8 cellular contexts compared by ENCODE assay signal in genomic region chr9:72473474-72474241, GRCh38. TPM values are rescaled to one million over a fixed set of nuclear protein-coding genes. Genes with fewer than 3 reads are reported as not detected.
DNase-seq lines count a peak whose midpoint lies in the region; ATAC-seq lines count a peak whose summit lies in the region.

No MANE protein-coding gene starts in this region.

- ATAC-seq in HG02884 (IDR thresholded peaks at IDR 0.05; ENCODE audit: unreplicated experiment) = peak; percentile 91
- peak; percentile 96 to 99 for ATAC-seq in stimulated activated naive B cell treated with anti-CD40 and anti-IgM and Interleukin-4, amounts not matched to agents 10 μg/mL and 1 μg/mL and 100 μg/mL, for 72 hours (replicated peaks)

- DNase-seq in activated CD4-positive, alpha-beta T cell treated with anti-CD3 and anti-CD28 coated beads, Interleukin-2, amount 10 ng/mL, durations not matched to agents 7 days and 5 days = no peak
- no peak for DNase-seq in activated CD4-positive, alpha-beta T cell treated with anti-CD3 and anti-CD28 coated beads, Interleukin-2, amount 50 U/mL, for 48 hours
- DNase-seq in activated T-helper 1 cell treated with anti-CD3 and anti-CD28 coated beads, Interleukin-12 subunit alpha, Interleukin-12 subunit beta, Interleukin-2, Interleukin-4 antibody, amounts not matched to agents 30 ng/mL and 10 ng/mL and 1 ng/mL, durations not matched to agents 14 hours and 24 hours and 36 hours (ENCODE audit: low spot score) = no peak
- no peak for DNase-seq in stimulated activated naive B cell treated with anti-CD40 and anti-IgM and Interleukin-4, amounts not matched to agents 10 μg/mL and 1 μg/mL and 100 μg/mL, for 72 hours
- DNase-seq in NCI-H82 treated with DMSO at 0.1 percent for 48 hours (lab: John Stamatoyannopoulos, UW; ENCODE audit: unreplicated experiment) (no peak), NCI-H2081 (lab: John Stamatoyannopoulos, UW) (no peak), superior temporal gyrus (ENCODE audit: extremely low spot score) (no peak)

- H3K4me3 Mint-ChIP-seq in activated CD4-positive, alpha-beta T cell treated with anti-CD3 and anti-CD28 coated beads, Interleukin-2, amount 10 ng/mL, durations not matched to agents 7 days and 5 days = no peak overlapping the region
- peak overlapping the region; percentile 60 for H3K4me3 Mint-ChIP-seq in activated T-helper 1 cell treated with anti-CD3 and anti-CD28 coated beads, Interleukin-12 subunit alpha, Interleukin-12 subunit beta, Interleukin-2, Interleukin-4 antibody, amounts not matched to agents 30 ng/mL and 10 ng/mL and 1 ng/mL, durations not matched to agents 14 hours and 24 hours and 36 hours
- H3K4me3 Mint-ChIP-seq in stimulated activated naive B cell treated with anti-CD40 and anti-IgM and Interleukin-4, amounts not matched to agents 10 μg/mL and 1 μg/mL and 100 μg/mL, for 72 hours = peak overlapping the region in 1 of 2 donors; percentile 37

- intact Hi-C loops in activated T-helper 1 cell treated with anti-CD3 and anti-CD28 coated beads, Interleukin-12 subunit alpha, Interleukin-12 subunit beta, Interleukin-2, Interleukin-4 antibody, amounts not matched to agents 30 ng/mL and 10 ng/mL and 1 ng/mL, durations not matched to agents 14 hours and 24 hours and 36 hours (cut with micrococcal nuclease) = loop anchor here (1.0 to 10.0 kb wide), 7 partner anchors 8 to 681 kb away; partner anchors contain the start of genes ANXA1 and ZFAND5

- CTCF ChIA-PET in activated CD4-positive, alpha-beta T cell treated with anti-CD3 and anti-CD28 coated beads, Interleukin-2, amount 10 ng/mL, durations not matched to agents 7 days and 5 days (lab: Charles Lee) = interaction anchor here (0.6 kb wide), 1 partner anchor 40 kb away, joined by 3 read pairs; no protein-coding TSS in a partner anchor

- no peaks in the 10 kb centered on the region for H3K27me3 Mint-ChIP-seq in activated CD4-positive, alpha-beta T cell treated with anti-CD3 and anti-CD28 coated beads, Interleukin-2, amount 10 ng/mL, durations not matched to agents 7 days and 5 days
- no peaks in the 10 kb centered on the region for H3K27me3 Mint-ChIP-seq in activated T-helper 1 cell treated with anti-CD3 and anti-CD28 coated beads, Interleukin-12 subunit alpha, Interleukin-12 subunit beta, Interleukin-2, Interleukin-4 antibody, amounts not matched to agents 30 ng/mL and 10 ng/mL and 1 ng/mL, durations not matched to agents 14 hours and 24 hours and 36 hours (ENCODE audit: insufficient read depth)
- peaks cover 0 to 4% of the 10 kb centered on the region in 2 donors for H3K27me3 Mint-ChIP-seq in stimulated activated naive B cell treated with anti-CD40 and anti-IgM and Interleukin-4, amounts not matched to agents 10 μg/mL and 1 μg/mL and 100 μg/mL, for 72 hours

- peak overlapping the region; percentile 23 for H3K27ac Mint-ChIP-seq in activated CD4-positive, alpha-beta T cell treated with anti-CD3 and anti-CD28 coated beads, Interleukin-2, amount 10 ng/mL, durations not matched to agents 7 days and 5 days
- H3K27ac Mint-ChIP-seq in activated T-helper 1 cell treated with anti-CD3 and anti-CD28 coated beads, Interleukin-12 subunit alpha, Interleukin-12 subunit beta, Interleukin-2, Interleukin-4 antibody, amounts not matched to agents 30 ng/mL and 10 ng/mL and 1 ng/mL, durations not matched to agents 14 hours and 24 hours and 36 hours = peak overlapping the region; percentile 90
- H3K27ac Mint-ChIP-seq in stimulated activated naive B cell treated with anti-CD40 and anti-IgM and Interleukin-4, amounts not matched to agents 10 μg/mL and 1 μg/mL and 100 μg/mL, for 72 hours = peak overlapping the region; percentile 63

- H3K36me3 Mint-ChIP-seq in activated CD4-positive, alpha-beta T cell treated with anti-CD3 and anti-CD28 coated beads, Interleukin-2, amount 10 ng/mL, durations not matched to agents 7 days and 5 days (ENCODE audit: low read depth) = peaks cover 2% of the 10 kb centered on the region
- H3K36me3 Mint-ChIP-seq in activated T-helper 1 cell treated with anti-CD3 and anti-CD28 coated beads, Interleukin-12 subunit alpha, Interleukin-12 subunit beta, Interleukin-2, Interleukin-4 antibody, amounts not matched to agents 30 ng/mL and 10 ng/mL and 1 ng/mL, durations not matched to agents 14 hours and 24 hours and 36 hours (ENCODE audit: low read depth) = peaks cover 8% of the 10 kb centered on the region
- H3K36me3 Mint-ChIP-seq in stimulated activated naive B cell treated with anti-CD40 and anti-IgM and Interleukin-4, amounts not matched to agents 10 μg/mL and 1 μg/mL and 100 μg/mL, for 72 hours = no peaks in the 10 kb centered on the region

- POLR2A ChIA-PET in activated CD4-positive, alpha-beta T cell treated with anti-CD3 and anti-CD28 coated beads, Interleukin-2, amount 10 ng/mL, durations not matched to agents 7 days and 5 days (lab: Charles Lee) = no interaction called here

- peaks cover 41% of the 10 kb centered on the region for H3K4me1 Mint-ChIP-seq in activated CD4-positive, alpha-beta T cell treated with anti-CD3 and anti-CD28 coated beads, Interleukin-2, amount 10 ng/mL, durations not matched to agents 7 days and 5 days
- H3K4me1 Mint-ChIP-seq in activated T-helper 1 cell treated with anti-CD3 and anti-CD28 coated beads, Interleukin-12 subunit alpha, Interleukin-12 subunit beta, Interleukin-2, Interleukin-4 antibody, amounts not matched to agents 30 ng/mL and 10 ng/mL and 1 ng/mL, durations not matched to agents 14 hours and 24 hours and 36 hours (ENCODE audit: low read depth) = peaks cover 64% of the 10 kb centered on the region
- peaks cover 13 to 24% of the 10 kb centered on the region in 2 donors for H3K4me1 Mint-ChIP-seq in stimulated activated naive B cell treated with anti-CD40 and anti-IgM and Interleukin-4, amounts not matched to agents 10 μg/mL and 1 μg/mL and 100 μg/mL, for 72 hours

- peaks cover 6% of the 10 kb centered on the region for H3K9me3 Mint-ChIP-seq in activated CD4-positive, alpha-beta T cell treated with anti-CD3 and anti-CD28 coated beads, Interleukin-2, amount 10 ng/mL, durations not matched to agents 7 days and 5 days
- peaks cover 9% of the 10 kb centered on the region for H3K9me3 Mint-ChIP-seq in activated T-helper 1 cell treated with anti-CD3 and anti-CD28 coated beads, Interleukin-12 subunit alpha, Interleukin-12 subunit beta, Interleukin-2, Interleukin-4 antibody, amounts not matched to agents 30 ng/mL and 10 ng/mL and 1 ng/mL, durations not matched to agents 14 hours and 24 hours and 36 hours
- H3K9me3 Mint-ChIP-seq in stimulated activated naive B cell treated with anti-CD40 and anti-IgM and Interleukin-4, amounts not matched to agents 10 μg/mL and 1 μg/mL and 100 μg/mL, for 72 hours = peaks cover 0 to 1% of the 10 kb centered on the region in 2 donors

RNA-seq across cellular contexts. Expression of gene TMC1, which starts 47.8 kb away (rescaled TPM):
- total RNA-seq in activated CD4-positive, alpha-beta T cell treated with anti-CD3 and anti-CD28 coated beads, Interleukin-2, amount 10 ng/mL, durations not matched to agents 7 days and 5 days = not detected
- total RNA-seq in activated T-helper 1 cell treated with anti-CD3 and anti-CD28 coated beads, Interleukin-12 subunit alpha, Interleukin-12 subunit beta, Interleukin-2, Interleukin-4 antibody, amounts not matched to agents 30 ng/mL and 10 ng/mL and 1 ng/mL, durations not matched to agents 14 hours and 24 hours and 36 hours = not detected in 2 replicates

Comparison
In these comparisons a context has a peak if more than half of its experiments do, and no peak if none do; other contexts are left out.
1. H3K27ac Mint-ChIP-seq: peak in every context shown above with its lines; median percentile 90 in activated T-helper 1 cell treated with anti-CD3 and anti-CD28 coated beads, Interleukin-12 subunit alpha, Interleukin-12 subunit beta, Interleukin-2, Interleukin-4 antibody, amounts not matched to agents 30 ng/mL and 10 ng/mL and 1 ng/mL, durations not matched to agents 14 hours and 24 hours and 36 hours; 63 in stimulated activated naive B cell treated with anti-CD40 and anti-IgM and Interleukin-4, amounts not matched to agents 10 μg/mL and 1 μg/mL and 100 μg/mL, for 72 hours; 23 in activated CD4-positive, alpha-beta T cell treated with anti-CD3 and anti-CD28 coated beads, Interleukin-2, amount 10 ng/mL, durations not matched to agents 7 days and 5 days.